In the genomic region with DNA sequence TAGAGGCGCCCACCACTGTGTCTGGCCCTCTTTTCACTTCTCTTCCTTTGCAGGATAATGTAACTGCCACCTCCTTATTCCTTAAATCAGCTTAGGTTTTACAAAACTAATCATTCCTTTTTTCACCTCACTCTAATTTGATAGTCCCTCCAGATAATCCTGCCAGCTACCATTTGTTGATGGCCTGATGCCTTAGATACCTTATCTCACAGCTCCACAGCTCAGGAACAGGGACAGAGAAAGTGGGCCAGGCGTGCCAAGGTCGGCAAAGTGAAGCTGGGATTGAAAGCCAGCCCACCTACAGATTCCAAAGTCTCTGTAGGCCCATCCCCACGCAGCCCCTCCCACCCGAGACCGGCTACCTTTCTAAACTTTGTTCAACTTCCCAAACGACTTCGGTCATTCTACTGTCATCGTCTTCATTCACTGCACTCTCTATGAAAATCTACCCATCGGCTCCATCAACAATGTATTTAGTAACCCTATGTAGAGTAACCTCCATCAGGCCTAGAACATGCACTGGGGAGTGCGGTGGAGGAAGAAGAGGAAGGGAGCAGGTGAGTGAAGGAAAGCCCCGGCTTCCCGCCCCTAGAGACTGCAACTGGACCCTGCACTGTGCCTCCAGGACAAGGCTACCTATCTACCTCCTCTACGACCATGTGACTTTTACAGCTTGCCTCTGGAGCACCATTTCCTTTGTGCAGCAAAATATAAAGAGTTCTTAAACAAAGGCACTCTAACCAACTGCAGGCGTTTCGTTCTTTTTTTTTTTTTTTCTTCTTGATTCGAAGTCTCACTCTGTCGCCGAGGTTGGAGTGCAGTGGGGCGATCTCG, we compare ENCODE assay signal across 8 cellular contexts. TPM values are rescaled to one million over a fixed set of nuclear protein-coding genes. Genes with fewer than 3 reads are reported as not detected.
A peak's percentile ranks its signal among the peaks of the same experiment; 100 is the strongest.
DNase-seq lines count a peak whose midpoint lies in the region; ATAC-seq and TF ChIP-seq lines count a peak whose summit lies in the region.

No MANE protein-coding gene starts in this region.

- peak overlapping the region; percentile 76 for H3K9ac ChIP-seq in PC-3 (ENCODE audit: low read length)

- POLR2A ChIA-PET in PC-3 (lab: Charles Lee; ENCODE audit: unreplicated experiment), result no interaction called here

- no peaks in the 10 kb centered on the region for H3K9me3 ChIP-seq in PC-3 (ENCODE audit: low read length)
- H3K9me3 ChIP-seq in osteoblast (ENCODE audit: low read depth, low read length), result no peaks in the 10 kb centered on the region

- no peaks in the 10 kb centered on the region for H3F3A ChIP-seq in PC-3 (ENCODE audit: low read length, unreplicated experiment)

- H3K4me1 ChIP-seq in PC-3 (ENCODE audit: insufficient read depth, low read length), result peaks cover 9% of the 10 kb centered on the region
- peaks cover 6% of the 10 kb centered on the region for H3K4me1 ChIP-seq in osteoblast (ENCODE audit: insufficient read depth, low read length)

- peak overlapping the region; percentile 99 for H2AFZ ChIP-seq in PC-3 (ENCODE audit: low read length)
- H2AFZ ChIP-seq in osteoblast (ENCODE audit: low read length), result peak overlapping the region; percentile 59

- DNase-seq in NCI-H748 (lab: John Stamatoyannopoulos, UW; ENCODE audit: unreplicated experiment) (peak; percentile 35), NCI-H748 treated with DMSO at 0.1 percent for 48 hours (lab: John Stamatoyannopoulos, UW) (no peak), PC-3 (peak; percentile 21), epithelial cell of proximal tubule (ENCODE audit: low read depth) (no peak), osteoblast (ENCODE audit: insufficient read length, low spot score, missing footprints) (peak; percentile 65), dedifferentiated amniotic fluid mesenchymal stem cell (ENCODE audit: extremely low spot score) (no peak)
- DNase-seq in stimulated activated CD4-positive, alpha-beta T cell treated with anti-CD3 and anti-CD28 coated beads, Interleukin-4, amount 100 ng/mL, for 4 hours, result no peak

- H3K27me3 ChIP-seq in PC-3 (ENCODE audit: low read length) (no peaks in the 10 kb centered on the region), osteoblast (ENCODE audit: insufficient read depth, low read length) (no peaks in the 10 kb centered on the region)

- no TSS peak for BruUV-seq in PC-3 (replicated peaks; lab: Mats Ljungman, UMichigan)

- ATAC-seq in PC-3 (no peak), GM21723 (IDR thresholded peaks at IDR 0.05; ENCODE audit: unreplicated experiment) (no peak)

- intact Hi-C loops in PC-3 (cut with micrococcal nuclease), result loop anchor here (2.0 to 5.0 kb wide), 4 partner anchors 17 to 277 kb away; no protein-coding TSS in a partner anchor

- H3K4me2 ChIP-seq in PC-3 (ENCODE audit: low read length), result peak overlapping the region; percentile 91
- peak overlapping the region; percentile 81 for H3K4me2 ChIP-seq in osteoblast (ENCODE audit: insufficient read depth, low read length)

- H3K36me3 ChIP-seq in PC-3 (ENCODE audit: low read depth, low read length) (no peaks in the 10 kb centered on the region), osteoblast (ENCODE audit: insufficient read depth, low read length) (no peaks in the 10 kb centered on the region)

- H3K4me3 ChIP-seq in PC-3 (ENCODE audit: low read length) (peak overlapping the region; percentile 96), epithelial cell of proximal tubule (ENCODE audit: low read depth, low read length) (peak overlapping the region; percentile 73), osteoblast (ENCODE audit: insufficient read depth, low read length) (peak overlapping the region; percentile 88)

- H3K27ac ChIP-seq in PC-3 (ENCODE audit: low read length), result no peak overlapping the region
- H3K27ac ChIP-seq in osteoblast (ENCODE audit: low read depth, low read length), result peak overlapping the region; percentile 47

- no peaks in the 10 kb centered on the region for H4K20me1 ChIP-seq in PC-3 (ENCODE audit: low read length)
- H4K20me1 ChIP-seq in osteoblast (ENCODE audit: insufficient read depth, low read length), result no peaks in the 10 kb centered on the region

- CTCF ChIA-PET in PC-3 (lab: Charles Lee), result no interaction called here

- no peaks in the 10 kb centered on the region for H3K9me2 ChIP-seq in PC-3 (replicated peaks; ENCODE audit: low read length)

- H3K79me2 ChIP-seq in PC-3 (ENCODE audit: low read length) (peaks cover 37% of the 10 kb centered on the region), osteoblast (ENCODE audit: insufficient read depth, low read length) (peaks cover 22% of the 10 kb centered on the region)

- TF ChIP-seq CTCF in PC-3 (conservative IDR thresholded peaks at IDR 0.05; ENCODE audit: low read depth, low read length) (no peak), epithelial cell of proximal tubule (conservative IDR thresholded peaks at IDR 0.05; ENCODE audit: low read depth, low read length) (no peak), osteoblast (IDR thresholded peaks at IDR 0.05; ENCODE audit: extremely low read depth, low read depth, low read length) (no peak)

RNA-seq across cellular contexts. Expression of a gene that starts 1.5 kb away (rescaled TPM):
- total RNA-seq in PC-3 (2014; rRNA removed), result 33.7 and 36.7 TPM in 2 replicates
- 59.7 and 74.7 TPM in 2 replicates for total RNA-seq in epithelial cell of proximal tubule
- 25.3 and 27.1 TPM in 2 replicates for total RNA-seq in osteoblast

RNA-seq across cellular contexts. Expression of a gene that starts 28.1 kb away (rescaled TPM):
- 51.6 and 53.3 TPM in 2 replicates for total RNA-seq in PC-3 (2014; rRNA removed)
- 20.3 and 58.3 TPM in 2 replicates for total RNA-seq in epithelial cell of proximal tubule
- total RNA-seq in osteoblast, result 16.3 and 17.1 TPM in 2 replicates

Comparison
In these comparisons a context has a peak if more than half of its experiments do, and no peak if none do; other contexts are left out.
1. DNase-seq: peak in NCI-H748 (single experiment), PC-3 (single experiment) and osteoblast (single experiment); none in NCI-H748 treated with DMSO at 0.1 percent for 48 hours (single experiment), epithelial cell of proximal tubule (single experiment), stimulated activated CD4-positive, alpha-beta T cell treated with anti-CD3 and anti-CD28 coated beads, Interleukin-4, amount 100 ng/mL, for 4 hours (0 of 2) and dedifferentiated amniotic fluid mesenchymal stem cell (single experiment).
2. Peak in every context shown above with its lines, with median percentiles within 50 percentile points of each other: H3K4me3 ChIP-seq.